In the genomic region with DNA sequence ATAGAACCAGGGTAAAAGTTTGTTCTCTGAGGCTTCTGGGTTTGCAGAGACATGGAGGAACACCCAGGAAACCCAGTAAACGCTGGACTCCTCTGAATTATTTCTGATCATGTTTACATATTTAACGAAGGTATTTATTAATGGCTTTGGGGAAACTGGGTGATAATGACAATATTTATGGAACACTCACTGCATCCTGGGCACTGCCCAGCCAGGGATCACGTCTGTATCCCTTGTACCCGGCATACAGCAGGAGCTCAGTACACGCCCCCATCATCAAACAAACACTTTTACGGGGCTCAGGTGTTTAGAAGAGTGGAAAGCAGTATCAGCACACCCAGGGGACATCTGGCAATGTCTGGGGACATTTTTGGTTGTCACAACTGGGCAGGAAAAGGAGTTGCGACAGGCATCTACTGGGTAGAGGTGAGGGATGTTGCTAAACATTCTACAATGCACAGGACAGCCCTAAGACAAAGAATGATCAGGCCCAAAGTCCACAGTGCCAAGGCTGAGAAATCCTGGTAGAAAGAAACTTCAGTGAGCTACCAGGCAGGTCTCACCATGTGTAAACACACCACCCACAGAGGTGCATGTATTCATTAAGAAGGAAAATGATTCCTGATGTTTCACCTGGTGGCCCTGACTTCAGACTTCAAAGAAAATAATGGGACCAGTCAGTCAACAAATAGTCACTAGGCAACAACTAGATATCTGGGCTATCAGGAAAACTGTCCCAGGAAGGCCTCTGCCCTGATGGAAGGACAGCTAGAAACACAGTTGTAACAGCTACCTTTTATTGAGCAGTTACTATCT, we compare ENCODE assay signal across 9 cellular contexts. TPM values are rescaled to one million over a fixed set of nuclear protein-coding genes. Genes with fewer than 3 reads are reported as not detected.
DNase-seq lines count a peak whose midpoint lies in the region; ATAC-seq and TF ChIP-seq lines count a peak whose summit lies in the region.
"Had no signal": no experiment of that assay in that cellular context is flagged by ENCODE, and none has a peak within 500 bp of the region (broad histone marks: within the 10 kb centered on the region; RNA-seq: fewer than 3 reads in every experiment).

No MANE protein-coding gene starts in this region.

- H3K27ac Mint-ChIP-seq in MCF 10A (ENCODE audit: low read depth, unreplicated experiment) = peak overlapping the region; percentile 94

- no TSS peak for BruUV-seq in MCF 10A (replicated peaks; lab: Mats Ljungman, UMichigan)

- CTCF ChIA-PET in MCF 10A (lab: Yijun Ruan, JAX) = interaction anchor here (0.6 to 1.6 kb wide), 7 partner anchors 10 to 134 kb away, joined by 3 to 7 read pairs (median 4); no protein-coding TSS in a partner anchor

- no peak overlapping the region for H3K9ac ChIP-seq in muscle layer of colon (ENCODE audit: low read length)

- intact Hi-C loops in MCF 10A (cut with micrococcal nuclease) = no loop called here

- H3K4me1 Mint-ChIP-seq in MCF 10A (ENCODE audit: insufficient read depth, unreplicated experiment) = peaks cover 52% of the 10 kb centered on the region

- DNase-seq in AML-193 (lab: John Stamatoyannopoulos, UW) (peak; percentile 44 to 54), NCI-H1417 (lab: John Stamatoyannopoulos, UW) (peak; percentile 17 to 96 (median 91)), MCF 10A (ENCODE audit: unreplicated experiment) (peak; percentile 32), activated gamma-delta T cell treated with Interleukin-2 at 50 U/mL for 16 hours (no peak), omental fat pad (ENCODE audit: low spot score) (no peak)
- DNase-seq: EL had no signal

- TF ChIP-seq CTCF in MCF 10A (IDR thresholded peaks at IDR 0.05; ENCODE audit: unreplicated experiment) = no peak
- no peak for TF ChIP-seq CTCF in omental fat pad (IDR thresholded peaks at IDR 0.05)

- POLR2A ChIA-PET in MCF 10A (lab: Yijun Ruan, JAX) = interaction anchor here (0.5 to 46.0 kb wide), 13 partner anchors 9 to 172 kb away, joined by 3 to 1977 read pairs (median 3); partner anchors contain the start of gene ZMYND8

- peaks cover 46% of the 10 kb centered on the region for H3K4me1 ChIP-seq in muscle layer of colon (ENCODE audit: insufficient read depth, low read length)

- H3K27ac ChIP-seq in muscle layer of colon (ENCODE audit: low read depth, low read length) = peak overlapping the region; percentile 57

- H3K4me3 ChIP-seq in muscle layer of colon (ENCODE audit: low read depth in 1 of 2, low read length in 2 of 2) = no peak overlapping the region

- H3K27me3 Mint-ChIP-seq in MCF 10A (ENCODE audit: insufficient read depth, unreplicated experiment) = no peaks in the 10 kb centered on the region

- no peaks in the 10 kb centered on the region for H3K27me3 ChIP-seq in muscle layer of colon (ENCODE audit: control insufficient read depth in 1 of 2, insufficient read depth in 2 of 2, low read length in 2 of 2)

- no peaks in the 10 kb centered on the region for H3K9me3 Mint-ChIP-seq in MCF 10A (ENCODE audit: unreplicated experiment)

- H3K36me3 Mint-ChIP-seq in MCF 10A (ENCODE audit: insufficient read depth, unreplicated experiment) = peaks cover 56% of the 10 kb centered on the region

- peak overlapping the region; percentile 44 for H3K4me3 Mint-ChIP-seq in MCF 10A (ENCODE audit: unreplicated experiment)

- H3K36me3 ChIP-seq in muscle layer of colon (ENCODE audit: insufficient read depth, low read length) = no peaks in the 10 kb centered on the region

- H3K9me3 ChIP-seq in muscle layer of colon (ENCODE audit: low read length) = no peaks in the 10 kb centered on the region

- no peak for ATAC-seq in HG02885 (IDR thresholded peaks at IDR 0.05; ENCODE audit: poor library complexity, unreplicated experiment)
- ATAC-seq in GM21526 (IDR thresholded peaks at IDR 0.05; ENCODE audit: low FRiP score, unreplicated experiment) = no peak
- ATAC-seq in omental fat pad (ENCODE audit: low FRiP score) = no peak

RNA-seq across cellular contexts. Expression of gene ZMYND8, which starts 35.3 kb away (rescaled TPM):
- 126 and 127 TPM in 2 replicates for total RNA-seq in MCF 10A (2022)
- total RNA-seq in omental fat pad = 10 to 100 TPM; 22.7 to 44.5 (median 28.6) TPM

Comparison
In these comparisons a context has a peak if more than half of its experiments do, and no peak if none do; other contexts are left out.
1. DNase-seq: peak in AML-193 (2 of 2), NCI-H1417 (3 of 3) and MCF 10A (single experiment); none in activated gamma-delta T cell treated with Interleukin-2 at 50 U/mL for 16 hours (single experiment) and omental fat pad (single experiment).